Comparison of ENCODE assay signal across 8 cellular contexts in genomic region chr17:79843917-79844815, GRCh38. TPM values are rescaled to one million over a fixed set of nuclear protein-coding genes. Genes with fewer than 3 reads are reported as not detected.
DNase-seq lines count a peak whose midpoint lies in the region; ATAC-seq and TF ChIP-seq lines count a peak whose summit lies in the region.

No MANE protein-coding gene starts in this region.

- no peak for TF ChIP-seq CTCF in colonic mucosa (IDR thresholded peaks at IDR 0.05)
- TF ChIP-seq CTCF in liver (IDR thresholded peaks at IDR 0.05; ENCODE audit: low read depth, low read length, missing input control): no peak
- no peak for TF ChIP-seq CTCF in suprapubic skin (IDR thresholded peaks at IDR 0.05)

- intact Hi-C loops in colonic mucosa (cut with DNase I): loop anchor here (5.0 kb wide), 2 partner anchors 37 to 73 kb away; no protein-coding TSS in a partner anchor

- TF ChIP-seq RAD21 in liver (IDR thresholded peaks at IDR 0.05): peak in 1 of 2 donors; percentile 42

- H3K27ac ChIP-seq in colonic mucosa: no peak overlapping the region
- peak overlapping the region; percentile 87 to 89 for H3K27ac ChIP-seq in liver (ENCODE audit: low read depth in 1 of 2, low read length in 2 of 2)
- peak overlapping the region; percentile 74 for H3K27ac ChIP-seq in suprapubic skin

- no peak for ATAC-seq in HG02840 (IDR thresholded peaks at IDR 0.05; ENCODE audit: low FRiP score, unreplicated experiment)

- H3K27me3 ChIP-seq in colonic mucosa: peaks cover 43% of the 10 kb centered on the region
- H3K27me3 ChIP-seq in liver (ENCODE audit: control insufficient read depth in 4 of 4, insufficient read depth in 4 of 4, low read length in 3 of 4): no peaks in the 10 kb centered on the region
- peaks cover 34% of the 10 kb centered on the region for H3K27me3 ChIP-seq in suprapubic skin

- H3K4me3 ChIP-seq in colonic mucosa: peak overlapping the region; percentile 50
- H3K4me3 ChIP-seq in liver (ENCODE audit: low read depth in 1 of 3, low read length in 3 of 3): peak overlapping the region; percentile 35 to 58 (median 57)
- H3K4me3 ChIP-seq in suprapubic skin: peak overlapping the region; percentile 61

- H3K36me3 ChIP-seq in colonic mucosa (no peaks in the 10 kb centered on the region), liver (ENCODE audit: control insufficient read depth in 4 of 4, insufficient read depth in 3 of 4, low read depth in 1 of 4, low read length in 3 of 4) (no peaks in the 10 kb centered on the region), suprapubic skin (no peaks in the 10 kb centered on the region)

- H3K9ac ChIP-seq in colonic mucosa (ENCODE audit: low read depth in 2 of 2, low read length in 2 of 2): peak overlapping the region; percentile 66 to 78
- peak overlapping the region; percentile 41 to 44 for H3K9ac ChIP-seq in liver (ENCODE audit: low read depth in 1 of 2, low read length in 2 of 2)

- no peak for TF ChIP-seq EP300 in suprapubic skin (IDR thresholded peaks at IDR 0.05)

- WGBS in liver: under 1% methylated on average over 84 of the region's 84 CpGs
- 0% methylated on average over 1 of the region's 84 CpGs for WGBS in suprapubic skin

- peak; percentile 12 for DNase-seq in DMS153 treated with DMSO at 0.1 percent for 48 hours (lab: John Stamatoyannopoulos, UW; ENCODE audit: unreplicated experiment)
- DNase-seq in DMS153 (lab: John Stamatoyannopoulos, UW): no peak
- peak; percentile 65 for DNase-seq in NCI-H69 (lab: John Stamatoyannopoulos, UW)
- peak; percentile 53 for DNase-seq in colonic mucosa
- DNase-seq in suprapubic skin (ENCODE audit: low spot score in 2 of 2): peak in 1 of 2 donors; percentile 80
- DNase-seq in stimulated activated CD4-positive, alpha-beta T cell treated with anti-CD3 and anti-CD28 coated beads, Interleukin-4, amount 100 ng/mL, for 24 hours: no peak

- peak in 1 of 2 donors; percentile 14 for TF ChIP-seq POLR2A in suprapubic skin (IDR thresholded peaks at IDR 0.05)

- H3K9me3 ChIP-seq in colonic mucosa (no peaks in the 10 kb centered on the region), liver (ENCODE audit: control insufficient read depth in 4 of 4, low read length in 3 of 4) (no peaks in the 10 kb centered on the region), suprapubic skin (no peaks in the 10 kb centered on the region)

- peaks cover 40% of the 10 kb centered on the region for H3K4me1 ChIP-seq in colonic mucosa
- peaks cover 10 to 53% (median 31%) of the 10 kb centered on the region in 4 donors for H3K4me1 ChIP-seq in liver (ENCODE audit: control insufficient read depth in 4 of 4, insufficient read depth in 4 of 4, low read length in 3 of 4)
- H3K4me1 ChIP-seq in suprapubic skin: peaks cover 65% of the 10 kb centered on the region

TF ChIP-seq in liver, 16 proteins besides CTCF, POLR2A, EP300 and RAD21:
- TF ChIP-seq SP1 (IDR thresholded peaks at IDR 0.05) (peak; percentile 14), RXRA (IDR thresholded peaks at IDR 0.05) (no peak), JUND (IDR thresholded peaks at IDR 0.05) (no peak)

RNA-seq across cellular contexts. Expression of gene CBX4, which starts 4.9 kb away (rescaled TPM):
- 10 to 100 TPM; 10.6 to 18.1 TPM for total RNA-seq in colonic mucosa
- total RNA-seq in liver: 1 to 10 TPM; 4.8 to 7.7 TPM
- polyA plus RNA-seq in liver: 1 to 10 TPM; 4.9 to 8.9 TPM
- total RNA-seq in suprapubic skin: 10 to 100 TPM; 33.0 to 47.7 (median 38.0) TPM

RNA-seq across cellular contexts. Expression of gene CBX8, which starts 47.3 kb away (rescaled TPM):
- total RNA-seq in colonic mucosa: 1 to 10 TPM; 5.0 to 8.1 TPM
- 1 to 10 TPM; 1.4 to 2.3 TPM for total RNA-seq in liver
- polyA plus RNA-seq in liver: 1 to 10 TPM in 1 of 2 donors, under 1 TPM in 1; 0.75 to 2.7 TPM
- total RNA-seq in suprapubic skin: 1 to 10 TPM; 2.3 to 6.4 (median 3.1) TPM

Comparison
In these comparisons a context has a peak if more than half of its experiments do, and no peak if none do; other contexts are left out.
1. DNase-seq: peak in DMS153 treated with DMSO at 0.1 percent for 48 hours (single experiment), NCI-H69 (single experiment) and colonic mucosa (single experiment); none in DMS153 (single experiment) and stimulated activated CD4-positive, alpha-beta T cell treated with anti-CD3 and anti-CD28 coated beads, Interleukin-4, amount 100 ng/mL, for 24 hours (single experiment).
2. Peak in every context shown above with its lines, with median percentiles within 50 percentile points of each other: H3K4me3 ChIP-seq.